In genomic region chr11:44305643-44306468, GRCh38 we compare ENCODE assay signal across 8 cellular contexts. TPM values are rescaled to one million over a fixed set of nuclear protein-coding genes. Genes with fewer than 3 reads are reported as not detected.
DNase-seq lines count a peak whose midpoint lies in the region; ATAC-seq and TF ChIP-seq lines count a peak whose summit lies in the region.

No MANE protein-coding gene starts in this region.

- TF ChIP-seq POLR2A in adrenal gland (IDR thresholded peaks at IDR 0.05): no peak

- no peak overlapping the region for H3K27ac ChIP-seq in HL-60 (replicated peaks)
- H3K27ac ChIP-seq in adrenal gland: no peak overlapping the region

- DNase-seq in HL-60 (ENCODE audit: low read depth in 1 of 2, low spot score in 1 of 2): no peak
- DNase-seq in activated naive CD4-positive, alpha-beta T cell treated with anti-CD3 and anti-CD28 coated beads, Interleukin-2, amount 50 U/mL, for 16 hours: peak; percentile 20
- DNase-seq in left lobe of liver (ENCODE audit: low spot score): peak; percentile 53
- no peak for DNase-seq in adrenal gland
- no peak for DNase-seq in foreskin melanocyte

- H3K4me1 Mint-ChIP-seq in stimulated activated memory B cell treated with anti-CD40 and anti-IgM and Interleukin-4, amounts not matched to agents 10 μg/mL and 1 μg/mL and 100 μg/mL, for 72 hours: peaks cover 48% of the 10 kb centered on the region

- H3K4me1 ChIP-seq in adrenal gland (replicated peaks in 1 of 2): peaks cover 7 to 23% of the 10 kb centered on the region in 2 donors

- no peaks in the 10 kb centered on the region for H3K36me3 ChIP-seq in adrenal gland (replicated peaks in 1 of 2)

- peaks cover 99% of the 10 kb centered on the region for H3K27me3 Mint-ChIP-seq in stimulated activated memory B cell treated with anti-CD40 and anti-IgM and Interleukin-4, amounts not matched to agents 10 μg/mL and 1 μg/mL and 100 μg/mL, for 72 hours

- WGBS in adrenal gland, 4 donors: 21 to 30% (median 27%) methylated on average over 40 to 58 of the region's 58 CpGs

- no peaks in the 10 kb centered on the region for H3K9me3 Mint-ChIP-seq in stimulated activated memory B cell treated with anti-CD40 and anti-IgM and Interleukin-4, amounts not matched to agents 10 μg/mL and 1 μg/mL and 100 μg/mL, for 72 hours

- ATAC-seq in left lobe of liver: peak; percentile 62
- ATAC-seq in stimulated activated memory B cell treated with anti-CD40 and anti-IgM and Interleukin-4, amounts not matched to agents 10 μg/mL and 1 μg/mL and 100 μg/mL, for 72 hours: peak; percentile 45
- no peak for ATAC-seq in HG03175 (IDR thresholded peaks at IDR 0.05; ENCODE audit: unreplicated experiment)
- no peak for ATAC-seq in GM19463 (IDR thresholded peaks at IDR 0.05; ENCODE audit: unreplicated experiment)

- H3K9me3 ChIP-seq in adrenal gland (replicated peaks in 1 of 3): no peaks in the 10 kb centered on the region

- intact Hi-C loops in adrenal gland (cut with DNase I): no loop called here

- H3K4me3 Mint-ChIP-seq in stimulated activated memory B cell treated with anti-CD40 and anti-IgM and Interleukin-4, amounts not matched to agents 10 μg/mL and 1 μg/mL and 100 μg/mL, for 72 hours: peak overlapping the region; percentile 81

- no peak for TF ChIP-seq CTCF in HL-60 (IDR thresholded peaks at IDR 0.05; ENCODE audit: insufficient read depth, low read length)
- no peak for TF ChIP-seq CTCF in adrenal gland (IDR thresholded peaks at IDR 0.05)

- H3K4me3 ChIP-seq in HL-60 (replicated peaks; ENCODE audit: insufficient read depth, low read length) (peak overlapping the region; percentile 51), adrenal gland (peak overlapping the region in 2 of 4 donors; percentile 12 to 68)

- peak overlapping the region; percentile 71 for H3K27ac Mint-ChIP-seq in stimulated activated memory B cell treated with anti-CD40 and anti-IgM and Interleukin-4, amounts not matched to agents 10 μg/mL and 1 μg/mL and 100 μg/mL, for 72 hours

- H3K27me3 ChIP-seq in HL-60 (ENCODE audit: insufficient read depth, poor library complexity, severe bottlenecking) (peaks cover 84% of the 10 kb centered on the region), adrenal gland (peaks cover 77% of the 10 kb centered on the region)

- H3K36me3 Mint-ChIP-seq in stimulated activated memory B cell treated with anti-CD40 and anti-IgM and Interleukin-4, amounts not matched to agents 10 μg/mL and 1 μg/mL and 100 μg/mL, for 72 hours: no peaks in the 10 kb centered on the region

RNA-seq across cellular contexts. Expression of gene ALX4, which starts 4.1 kb away (rescaled TPM):
- total RNA-seq in left lobe of liver (not detected), adrenal gland (not detected)
- under 1 TPM in 1 of 3 donors, not detected in 2; 0.03 TPM for polyA plus RNA-seq in adrenal gland

Comparison
In these comparisons a context has a peak if more than half of its experiments do, and no peak if none do; other contexts are left out.
1. DNase-seq: peak in activated naive CD4-positive, alpha-beta T cell treated with anti-CD3 and anti-CD28 coated beads, Interleukin-2, amount 50 U/mL, for 16 hours (single experiment) and left lobe of liver (single experiment); none in HL-60 (0 of 2), adrenal gland (0 of 7) and foreskin melanocyte (single experiment).
2. ATAC-seq: peak in left lobe of liver (single experiment) and stimulated activated memory B cell treated with anti-CD40 and anti-IgM and Interleukin-4, amounts not matched to agents 10 μg/mL and 1 μg/mL and 100 μg/mL, for 72 hours (single experiment); none in HG03175 (single experiment) and GM19463 (single experiment).